Comparison of ENCODE assay signal across 30 cellular contexts in genomic region chr1:227312364-227313025, GRCh38. TPM values are rescaled to one million over a fixed set of nuclear protein-coding genes. Genes with fewer than 3 reads are reported as not detected.
DNase-seq lines count a peak whose midpoint lies in the region; ATAC-seq and TF ChIP-seq lines count a peak whose summit lies in the region.
"Had no signal": no experiment of that assay in that cellular context is flagged by ENCODE, and none has a peak within 500 bp of the region (broad histone marks: within the 10 kb centered on the region; RNA-seq: fewer than 3 reads in every experiment).

No MANE protein-coding gene starts in this region.

- TF ChIP-seq EP300 in esophagus muscularis mucosa (IDR thresholded peaks at IDR 0.05), result no peak

- H2BK120ac ChIP-seq in mesenchymal stem cell (ENCODE audit: low read depth, low read length), result peak overlapping the region; percentile 61

- peak overlapping the region in 1 of 2 experiments; percentile 39 for H2BK12ac ChIP-seq in mesenchymal stem cell (ENCODE audit: low read length in 2 of 2)

- no peak overlapping the region for H3K23ac ChIP-seq in mesenchymal stem cell (ENCODE audit: low read length in 2 of 2)

- H3K9me3 Mint-ChIP-seq in GM23338 (no peaks in the 10 kb centered on the region), brain (peaks cover 0 to 4% (median 2%) of the 10 kb centered on the region in 5 experiments)
- H3K9me3 Mint-ChIP-seq: activated CD4-positive, alpha-beta T cell treated with anti-CD3 and anti-CD28 coated beads, Interleukin-2, amount 10 ng/mL, durations not matched to agents 24 days and 14 days; activated naive CD8-positive, alpha-beta T cell treated with anti-CD3 and anti-CD28 coated beads for 36 hours; activated T-helper 2 cell treated with anti-CD3 and anti-CD28 coated beads, Interferon-gamma antibody, Interleukin-2, Interleukin-4, amounts not matched to agents 10 μg/mL and 5 μg/mL and 100 μg/mL, durations not matched to agents 14 hours and 24 hours and 36 hours; natural killer cell; stimulated activated naive B cell treated with anti-CD40 and anti-IgM and Interleukin-4, amounts not matched to agents 10 μg/mL and 1 μg/mL and 100 μg/mL, for 72 hours had no signal

- peaks cover 27% of the 10 kb centered on the region for H3K4me1 Mint-ChIP-seq in GM23338
- H3K4me1 Mint-ChIP-seq in brain, result peaks cover 57% of the 10 kb centered on the region

- intact Hi-C loops in esophagus muscularis mucosa (cut with DNase I), result loop anchor here (10.0 kb wide), 1 partner anchor 122 kb away; no protein-coding TSS in a partner anchor

- peak overlapping the region; percentile 39 for H4K91ac ChIP-seq in mesenchymal stem cell (ENCODE audit: low read length)

- no peaks in the 10 kb centered on the region for H3K9me2 ChIP-seq in GM23338 (ENCODE audit: insufficient read depth)

- peaks cover 3% of the 10 kb centered on the region for H3K79me1 ChIP-seq in mesenchymal stem cell (replicated peaks; ENCODE audit: low read length, poor library complexity, severe bottlenecking)

- H3K9me3 ChIP-seq in mesenchymal stem cell (ENCODE audit: control insufficient read depth, low read length) (no peaks in the 10 kb centered on the region), esophagus muscularis mucosa (no peaks in the 10 kb centered on the region)
- H3K9me3 ChIP-seq: BLaER1, gastrocnemius medialis, lower lobe of right lung, mucosa of descending colon, upper lobe of left lung had no signal

- no peak overlapping the region for H3K9ac ChIP-seq in mesenchymal stem cell (ENCODE audit: low read length)
- H3K9ac ChIP-seq: BLaER1 had no signal

- H4K8ac ChIP-seq in mesenchymal stem cell (ENCODE audit: low read length), result peak overlapping the region; percentile 77

- no peak overlapping the region for H3K4me3 ChIP-seq in GM23338
- no peak overlapping the region for H3K4me3 ChIP-seq in NB4 (ENCODE audit: low read depth, low read length)
- H3K4me3 ChIP-seq in mesenchymal stem cell (ENCODE audit: insufficient read depth in 1 of 2, low read depth in 1 of 2, low read length in 2 of 2), result no peak overlapping the region
- no peak overlapping the region for H3K4me3 ChIP-seq in esophagus muscularis mucosa
- H3K4me3 ChIP-seq: BLaER1, gastrocnemius medialis, lower lobe of right lung, mucosa of descending colon, upper lobe of left lung had no signal

- ATAC-seq in GM23338, result peak; percentile 20; the same call in 2 of the 3 replicates
- ATAC-seq: gastrocnemius medialis; lower lobe of right lung; mucosa of descending colon; natural killer cell; stimulated activated naive B cell treated with anti-CD40 and anti-IgM and Interleukin-4, amounts not matched to agents 10 μg/mL and 1 μg/mL and 100 μg/mL, for 72 hours had no signal

- H3K36me3 ChIP-seq in GM23338 (ENCODE audit: insufficient read depth), result no peaks in the 10 kb centered on the region
- peaks cover 0 to 4% of the 10 kb centered on the region in 2 experiments for H3K36me3 ChIP-seq in mesenchymal stem cell (ENCODE audit: control insufficient read depth in 1 of 2, insufficient read depth in 2 of 2, low read depth in 1 of 2, low read length in 2 of 2)
- H3K36me3 ChIP-seq in esophagus muscularis mucosa, result no peaks in the 10 kb centered on the region
- H3K36me3 ChIP-seq: BLaER1, gastrocnemius medialis, lower lobe of right lung, upper lobe of left lung had no signal

- H2AK5ac ChIP-seq in mesenchymal stem cell (ENCODE audit: low read length, severe bottlenecking), result no peak overlapping the region

- H4K20me1 ChIP-seq in GM23338 (replicated peaks; ENCODE audit: insufficient read depth), result 0 out of 2 replicates have a peak, but pooled peaks cover 5% of the 10 kb centered on the region

- H3K4ac ChIP-seq in mesenchymal stem cell (ENCODE audit: low read depth in 1 of 2, low read length in 2 of 2), result no peak overlapping the region

- H3K4me2 ChIP-seq in GM23338, result no peak overlapping the region
- H3K4me2 ChIP-seq in mesenchymal stem cell (ENCODE audit: low read length, poor library complexity, severe bottlenecking), result no peak overlapping the region
- H3K4me2 ChIP-seq: BLaER1 had no signal

- H3K4me1 ChIP-seq in GM23338 (ENCODE audit: insufficient read depth) (peaks cover 10% of the 10 kb centered on the region; the same call in 1 of the 2 replicates), mesenchymal stem cell (ENCODE audit: control insufficient read depth, insufficient read depth, low read depth, low read length) (peaks cover 4% of the 10 kb centered on the region), esophagus muscularis mucosa (peaks cover 12 to 45% (median 36%) of the 10 kb centered on the region in 4 donors)

- H3K27me3 Mint-ChIP-seq in GM23338 (ENCODE audit: insufficient read depth, low read depth, poor library complexity), result peaks cover 6% of the 10 kb centered on the region
- no peaks in the 10 kb centered on the region for H3K27me3 Mint-ChIP-seq in brain

- peak overlapping the region; percentile 81 for H3K27ac Mint-ChIP-seq in GM23338
- H3K27ac Mint-ChIP-seq in brain, result no peak overlapping the region
- H3K27ac Mint-ChIP-seq: activated CD4-positive, alpha-beta T cell treated with anti-CD3 and anti-CD28 coated beads, Interleukin-2, amount 10 ng/mL, durations not matched to agents 24 days and 14 days; activated naive CD8-positive, alpha-beta T cell treated with anti-CD3 and anti-CD28 coated beads for 36 hours; activated T-helper 2 cell treated with anti-CD3 and anti-CD28 coated beads, Interferon-gamma antibody, Interleukin-2, Interleukin-4, amounts not matched to agents 10 μg/mL and 5 μg/mL and 100 μg/mL, durations not matched to agents 14 hours and 24 hours and 36 hours; IgD-negative memory B cell; natural killer cell; stimulated activated naive B cell treated with anti-CD40 and anti-IgM and Interleukin-4, amounts not matched to agents 10 μg/mL and 1 μg/mL and 100 μg/mL, for 72 hours had no signal

- H3K4me3 Mint-ChIP-seq in GM23338, result peak overlapping the region; percentile 25; the same call in 1 of the 3 replicates
- peak overlapping the region in 3 of 5 experiments; percentile 31 to 93 (median 65) for H3K4me3 Mint-ChIP-seq in brain
- H3K4me3 Mint-ChIP-seq: activated CD4-positive, alpha-beta T cell treated with anti-CD3 and anti-CD28 coated beads, Interleukin-2, amount 10 ng/mL, durations not matched to agents 24 days and 14 days; activated naive CD8-positive, alpha-beta T cell treated with anti-CD3 and anti-CD28 coated beads for 36 hours; IgD-negative memory B cell; natural killer cell; stimulated activated naive B cell treated with anti-CD40 and anti-IgM and Interleukin-4, amounts not matched to agents 10 μg/mL and 1 μg/mL and 100 μg/mL, for 72 hours had no signal

- no peak overlapping the region for H2AFZ ChIP-seq in GM23338
- H2AFZ ChIP-seq in mesenchymal stem cell (ENCODE audit: low read depth, low read length), result no peak overlapping the region

- peak overlapping the region in 1 of 2 experiments; percentile 54 for H3K18ac ChIP-seq in mesenchymal stem cell (ENCODE audit: low read depth in 1 of 2, low read length in 2 of 2)

- peaks cover 100% of the 10 kb centered on the region for H3K79me2 ChIP-seq in GM23338 (replicated peaks; ENCODE audit: insufficient read depth)

- H3K27me3 ChIP-seq in GM23338 (ENCODE audit: insufficient read depth) (no peaks in the 10 kb centered on the region), mesenchymal stem cell (ENCODE audit: control insufficient read depth in 1 of 2, insufficient read depth in 1 of 2, low read length in 2 of 2) (no peaks in the 10 kb centered on the region), esophagus muscularis mucosa (no peaks in the 10 kb centered on the region)
- H3K27me3 ChIP-seq: gastrocnemius medialis, upper lobe of left lung had no signal

- H3F3A ChIP-seq in GM23338 (replicated peaks; ENCODE audit: low read depth), result no peaks in the 10 kb centered on the region

- H2BK5ac ChIP-seq in mesenchymal stem cell (ENCODE audit: low read depth, low read length, poor library complexity, severe bottlenecking), result no peak overlapping the region

- H3K27ac ChIP-seq in GM23338 (ENCODE audit: low read depth) (no peak overlapping the region), mesenchymal stem cell (ENCODE audit: low read length, poor library complexity, severe bottlenecking) (no peak overlapping the region), esophagus muscularis mucosa (replicated peaks in 1 of 4) (no peak overlapping the region)
- H3K27ac ChIP-seq: BLaER1, lower lobe of right lung, upper lobe of left lung had no signal

- no peak overlapping the region for H3K14ac ChIP-seq in mesenchymal stem cell (ENCODE audit: low read length in 2 of 2)

- TF ChIP-seq POLR2A in NB4 (IDR thresholded peaks at IDR 0.05; ENCODE audit: extremely low read depth, insufficient read length), result no peak
- TF ChIP-seq POLR2A in esophagus muscularis mucosa (IDR thresholded peaks at IDR 0.05; ENCODE audit: low read depth), result no peak

- no peak overlapping the region for H2BK15ac ChIP-seq in mesenchymal stem cell (ENCODE audit: low read depth, poor library complexity, severe bottlenecking)

- H3K36me3 Mint-ChIP-seq in GM23338 (ENCODE audit: low read depth) (peaks cover 2% of the 10 kb centered on the region; the same call in 1 of the 3 replicates), brain (peaks cover 41% of the 10 kb centered on the region)
- H3K36me3 Mint-ChIP-seq: activated naive CD8-positive, alpha-beta T cell treated with anti-CD3 and anti-CD28 coated beads for 36 hours; IgD-negative memory B cell; natural killer cell; stimulated activated naive B cell treated with anti-CD40 and anti-IgM and Interleukin-4, amounts not matched to agents 10 μg/mL and 1 μg/mL and 100 μg/mL, for 72 hours had no signal

- 88% methylated on average over 5 of the region's 6 CpGs for WGBS in mesenchymal stem cell
- 87% methylated on average over 6 of the region's 6 CpGs for WGBS in esophagus muscularis mucosa

- DNase-seq in GM23338 (ENCODE audit: low spot score) (no peak), NB4 (ENCODE audit: low read depth) (peak; percentile 20), mesenchymal stem cell (no peak), esophagus muscularis mucosa (ENCODE audit: extremely low spot score) (no peak), GOT3 (lab: John Stamatoyannopoulos, UW) (no peak), NCI-H345 (lab: John Stamatoyannopoulos, UW) (no peak)
- DNase-seq: activated CD4-positive, alpha-beta T cell treated with anti-CD3 and anti-CD28 coated beads, Interleukin-2, amount 10 ng/mL, durations not matched to agents 24 days and 14 days; activated CD8-positive, alpha-beta memory T cell treated with anti-CD3 and anti-CD28 coated beads for 24 hours; activated naive CD8-positive, alpha-beta T cell treated with anti-CD3 and anti-CD28 coated beads for 36 hours; activated T-cell treated with anti-CD3 and anti-CD28 coated beads for 4 hours; anterior cingulate cortex; central memory CD4-positive, alpha-beta T cell; dermis blood vessel endothelial cell; gastrocnemius medialis; lower lobe of right lung; mucosa of descending colon; natural killer cell; NCI-H1092 treated with DMSO at 0.1 percent for 48 hours; NCI-H187; NCI-H2171; NCI-H526; small intestine; stimulated activated naive B cell treated with anti-CD40 and anti-IgM and Interleukin-4, amounts not matched to agents 10 μg/mL and 1 μg/mL and 100 μg/mL, for 72 hours; substantia nigra; T1000; upper lobe of left lung had no signal

- TF ChIP-seq CTCF in GM23338 (conservative IDR thresholded peaks at IDR 0.05; ENCODE audit: low read depth in 2 of 2) (no peak), NB4 (IDR thresholded peaks at IDR 0.05; ENCODE audit: low read depth, low read length) (no peak), brain (conservative IDR thresholded peaks at IDR 0.05) (no peak), esophagus muscularis mucosa (IDR thresholded peaks at IDR 0.05) (no peak)

RNA-seq across cellular contexts. Expression of gene CDC42BPA, which starts 5.8 kb away (rescaled TPM):
- 29.4 and 40.1 TPM in 2 replicates for total RNA-seq in GM23338 (2014; rRNA removed; shearing (Covaris generic))
- polyA plus RNA-seq in GM23338 (2016; fragmentation: Nextera tagmentation; extraction: Ambion mirVana) (12.2 and 17.7 TPM in 2 replicates), brain (ENCODE audit: insufficient read depth, low read depth, low replicate concordance) (12.2 TPM)
- polyA plus RNA-seq in mesenchymal stem cell (2013, experiment 1 of 2), result 23.2 TPM
- 23.2 TPM for polyA plus RNA-seq in mesenchymal stem cell (2013, experiment 2 of 2)
- total RNA-seq in esophagus muscularis mucosa, result 10 to 100 TPM; 59.5 to 72.2 (median 69.7) TPM
- polyA plus RNA-seq: IgD-negative memory B cell had no signal
